Comparison of ENCODE assay signal across 25 cellular contexts in the genomic region with DNA sequence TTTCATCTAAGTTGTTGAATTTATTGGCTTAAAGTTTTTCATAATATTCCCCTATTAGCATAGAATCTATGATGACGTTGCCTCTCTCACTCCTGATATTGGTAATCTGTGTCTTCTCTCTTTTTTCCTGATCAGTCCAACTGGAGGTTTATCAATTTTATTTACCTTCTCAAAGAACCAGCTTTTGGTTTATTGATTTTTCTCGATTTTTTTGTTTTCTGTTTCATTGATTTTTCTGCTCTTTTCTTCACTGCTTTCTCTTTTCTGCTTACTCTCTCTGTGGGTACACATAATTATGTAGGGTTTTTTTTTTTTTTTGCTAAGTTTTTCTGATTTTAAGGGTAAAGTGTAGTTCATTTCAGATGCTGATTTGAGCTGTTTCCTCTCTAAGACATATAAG. TPM values are rescaled to one million over a fixed set of nuclear protein-coding genes. Genes with fewer than 3 reads are reported as not detected.
DNase-seq lines count a peak whose midpoint lies in the region; ATAC-seq and TF ChIP-seq lines count a peak whose summit lies in the region.
"Had no signal": no experiment of that assay in that cellular context is flagged by ENCODE, and none has a peak within 500 bp of the region (broad histone marks: within the 10 kb centered on the region; RNA-seq: fewer than 3 reads in every experiment).

No MANE protein-coding gene starts in this region.

- no peaks in the 10 kb centered on the region for H3K27me3 Mint-ChIP-seq in natural killer cell (ENCODE audit: low read depth in 2 of 2)
- no peaks in the 10 kb centered on the region for H3K27me3 Mint-ChIP-seq in natural killer cell treated with Interleukin-12 subunit alpha and Interleukin-12 subunit beta and Interleukin-15 and Interleukin-18, amount 100 ng/mL, for 72 hours
- H3K27me3 Mint-ChIP-seq in central memory CD8-positive, alpha-beta T cell: no peaks in the 10 kb centered on the region
- no peaks in the 10 kb centered on the region for H3K27me3 Mint-ChIP-seq in endothelial cell (ENCODE audit: unreplicated experiment)
- H3K27me3 Mint-ChIP-seq: CD4-positive, alpha-beta T cell had no signal

- no peak for TF ChIP-seq CTCF in natural killer cell (IDR thresholded peaks at IDR 0.05)
- no peak for TF ChIP-seq CTCF in endothelial cell (IDR thresholded peaks at IDR 0.05; ENCODE audit: unreplicated experiment)

- H3K4me1 Mint-ChIP-seq in natural killer cell: peaks cover 23 to 30% of the 10 kb centered on the region in 2 donors
- H3K4me1 Mint-ChIP-seq in natural killer cell treated with Interleukin-12 subunit alpha and Interleukin-12 subunit beta and Interleukin-15 and Interleukin-18, amount 100 ng/mL, for 72 hours (ENCODE audit: low read depth in 2 of 2): peaks cover 17 to 20% of the 10 kb centered on the region in 2 donors
- H3K4me1 Mint-ChIP-seq in central memory CD8-positive, alpha-beta T cell: peaks cover 42% of the 10 kb centered on the region
- peaks cover 22% of the 10 kb centered on the region for H3K4me1 Mint-ChIP-seq in endothelial cell (ENCODE audit: unreplicated experiment)

- H3K9me3 Mint-ChIP-seq in natural killer cell (no peaks in the 10 kb centered on the region), endothelial cell (ENCODE audit: unreplicated experiment) (no peaks in the 10 kb centered on the region)
- H3K9me3 Mint-ChIP-seq in natural killer cell treated with Interleukin-12 subunit alpha and Interleukin-12 subunit beta and Interleukin-15 and Interleukin-18, amount 100 ng/mL, for 72 hours: no peaks in the 10 kb centered on the region
- no peaks in the 10 kb centered on the region for H3K9me3 Mint-ChIP-seq in central memory CD8-positive, alpha-beta T cell
- H3K9me3 Mint-ChIP-seq: CD4-positive, alpha-beta T cell had no signal

- intact Hi-C loops in natural killer cell (cut with micrococcal nuclease): no loop called here

- no peak for DNase-seq in natural killer cell
- no peak for DNase-seq in natural killer cell treated with Interleukin-12 subunit alpha and Interleukin-12 subunit beta and Interleukin-15 and Interleukin-18, amount 100 ng/mL, for 72 hours (ENCODE audit: low spot score)
- DNase-seq in NCI-H146 treated with DMSO at 0.1 percent for 48 hours (lab: John Stamatoyannopoulos, UW; ENCODE audit: unreplicated experiment): peak; percentile 76
- no peak for DNase-seq in central memory CD8-positive, alpha-beta T cell (ENCODE audit: low spot score in 2 of 2)
- no peak for DNase-seq in endothelial cell (ENCODE audit: low spot score)
- no peak for DNase-seq in activated effector memory CD4-positive, alpha-beta T cell treated with Interleukin-2 at 50 U/mL for 16 hours
- DNase-seq: Caco-2; CD4-positive, alpha-beta T cell; DMS 273 treated with DMSO at 0.1 percent for 48 hours; DMS79; EL; GDM1; GM23248; Karpas-422; NCI-H1092 treated with DMSO at 0.1 percent for 48 hours; NCI-H1436; NCI-H1930; NCI-H2107; NCI-H446; NCI-H524 treated with DMSO at 0.1 percent for 48 hours; NCI-H774; NK-92 treated with Interleukin-12 subunit alpha and Interleukin-12 subunit beta, amount 100 ng/mL, for 24 hours; PC-9; Right ventricle myocardium superior had no signal

- peak overlapping the region; percentile 14 to 52 for H3K27ac Mint-ChIP-seq in natural killer cell
- peak overlapping the region in 1 of 2 donors; percentile 29 for H3K27ac Mint-ChIP-seq in natural killer cell treated with Interleukin-12 subunit alpha and Interleukin-12 subunit beta and Interleukin-15 and Interleukin-18, amount 100 ng/mL, for 72 hours
- H3K27ac Mint-ChIP-seq in central memory CD8-positive, alpha-beta T cell (ENCODE audit: low read depth): peak overlapping the region; percentile 50
- H3K27ac Mint-ChIP-seq in endothelial cell (ENCODE audit: unreplicated experiment): no peak overlapping the region
- H3K27ac Mint-ChIP-seq: CD4-positive, alpha-beta T cell had no signal

- H3K36me3 Mint-ChIP-seq in natural killer cell (no peaks in the 10 kb centered on the region), endothelial cell (ENCODE audit: low read depth, unreplicated experiment) (no peaks in the 10 kb centered on the region)
- no peaks in the 10 kb centered on the region for H3K36me3 Mint-ChIP-seq in natural killer cell treated with Interleukin-12 subunit alpha and Interleukin-12 subunit beta and Interleukin-15 and Interleukin-18, amount 100 ng/mL, for 72 hours
- H3K36me3 Mint-ChIP-seq in central memory CD8-positive, alpha-beta T cell (ENCODE audit: insufficient read depth): no peaks in the 10 kb centered on the region

- ATAC-seq in natural killer cell (no peak), HG02938 (IDR thresholded peaks at IDR 0.05; ENCODE audit: unreplicated experiment) (no peak)
- no peak for ATAC-seq in natural killer cell treated with Interleukin-12 subunit alpha and Interleukin-12 subunit beta and Interleukin-15 and Interleukin-18, amount 100 ng/mL, for 72 hours
- no peak for ATAC-seq in central memory CD8-positive, alpha-beta T cell (replicated peaks; ENCODE audit: extremely low read depth, poor library complexity, severe bottlenecking)

- H3K4me3 Mint-ChIP-seq in natural killer cell (no peak overlapping the region), endothelial cell (ENCODE audit: unreplicated experiment) (no peak overlapping the region)
- H3K4me3 Mint-ChIP-seq in natural killer cell treated with Interleukin-12 subunit alpha and Interleukin-12 subunit beta and Interleukin-15 and Interleukin-18, amount 100 ng/mL, for 72 hours: no peak overlapping the region
- no peak overlapping the region for H3K4me3 Mint-ChIP-seq in central memory CD8-positive, alpha-beta T cell
- H3K4me3 Mint-ChIP-seq: CD4-positive, alpha-beta T cell had no signal

RNA-seq across cellular contexts. Expression of a gene that starts 29.7 kb away (rescaled TPM):
- total RNA-seq in natural killer cell: 10 to 100 TPM; 12.8 to 22.8 (median 19.6) TPM
- total RNA-seq in natural killer cell treated with Interleukin-12 subunit alpha and Interleukin-12 subunit beta and Interleukin-15 and Interleukin-18, amount 100 ng/mL, for 72 hours: 10 to 100 TPM; 10.0 to 20.4 TPM
- total RNA-seq in endothelial cell (ENCODE audit: unreplicated experiment): 51.3 TPM
